Comparison of ENCODE assay signal across 26 cellular contexts in genomic region chr13:39931505-39931904, GRCh38.
"Had no signal": no experiment of that assay in that cellular context is flagged by ENCODE, and none has a peak within 500 bp of the region (broad histone marks: within the 10 kb centered on the region; RNA-seq: fewer than 3 reads in every experiment).

No MANE protein-coding gene starts in this region.

- ATAC-seq: left colon; left lung; natural killer cell; pancreas; right cardiac atrium; stimulated activated effector memory CD8-positive, alpha-beta T cell treated with anti-CD3 and anti-CD28 coated beads, Interleukin-12 subunit alpha, Interleukin-12 subunit beta, amount 100 ng/mL, for 72 hours had no signal

- H3K4me1 ChIP-seq: left lung, neural progenitor cell, pancreas, prostate gland, sigmoid colon, spleen, suprapubic skin, tibial artery, uterus had no signal

- DNase-seq: hippocampal formation; immature natural killer cell; kidney; left colon; left lung; mesendoderm; naive B cell; natural killer cell; nephron progenitor cell; pancreas; posterior cingulate gyrus; right cardiac atrium; sigmoid colon; small intestine; spleen; stimulated activated CD4-positive, alpha-beta T cell treated with anti-CD3 and anti-CD28 coated beads, Interleukin-4, amount 100 ng/mL, for 24 hours; stimulated activated naive CD4-positive, alpha-beta T cell; tibial artery; uterus had no signal

- FAIRE-seq: islet of Langerhans, kidney, pancreas, small intestine had no signal

- H3K36me3 ChIP-seq: left lung, neural progenitor cell, pancreas, prostate gland, sigmoid colon, spleen, suprapubic skin, thoracic aorta, tibial artery, uterus had no signal

- H3K4me3 ChIP-seq: left lung, lung, neural progenitor cell, pancreas, prostate gland, sigmoid colon, spleen, suprapubic skin, thoracic aorta, tibial artery, uterus had no signal

- H2AFZ ChIP-seq: neural progenitor cell had no signal

- H3K4me2 ChIP-seq: neural progenitor cell had no signal

- H3K27ac ChIP-seq: left lung, neural progenitor cell, pancreas, prostate gland, sigmoid colon, spleen, suprapubic skin, thoracic aorta, tibial artery, uterus had no signal

- H3K27me3 ChIP-seq: left lung, neural progenitor cell, pancreas, sigmoid colon, spleen, suprapubic skin, tibial artery, uterus had no signal

- H3K9ac ChIP-seq: neural progenitor cell had no signal

- H3K9me3 ChIP-seq: left lung, pancreas, prostate gland, sigmoid colon, suprapubic skin, thoracic aorta, tibial artery, uterus had no signal
